In genomic region chr6:35960192-35960591, GRCh38 we compare ENCODE assay signal across 18 cellular contexts.
"Had no signal": no experiment of that assay in that cellular context is flagged by ENCODE, and none has a peak within 500 bp of the region (broad histone marks: within the 10 kb centered on the region; RNA-seq: fewer than 3 reads in every experiment).

No MANE protein-coding gene starts in this region.

- DNase-seq: activated CD4-positive, alpha-beta memory T cell treated with anti-CD3 and anti-CD28 coated beads for 36 hours; activated CD8-positive, alpha-beta memory T cell treated with anti-CD3 and anti-CD28 coated beads, Interleukin-2, amount 10 ng/mL, durations not matched to agents 7 days and 5 days; activated naive CD4-positive, alpha-beta T cell treated with anti-CD3 and anti-CD28 coated beads for 36 hours; activated T-cell treated with anti-CD3 and anti-CD28 coated beads, Interleukin-2, amount 50 U/mL, for 1 hour; body of pancreas; cortex of kidney; effector CD4-positive, alpha-beta T cell; esophagus squamous epithelium; gastrocnemius medialis; heart left ventricle; left cardiac atrium; lower lobe of right lung; midbrain; retina; stimulated activated CD4-positive, alpha-beta T cell treated with anti-CD3 and anti-CD28 coated beads, Interleukin-2, amount 100 ng/mL, for 48 hours; T-cell; T1000 had no signal

- ATAC-seq: activated CD8-positive, alpha-beta memory T cell treated with anti-CD3 and anti-CD28 coated beads, Interleukin-2, amount 10 ng/mL, durations not matched to agents 7 days and 5 days; body of pancreas; gastrocnemius medialis; heart left ventricle; left cardiac atrium; lower lobe of right lung; stimulated activated memory B cell treated with anti-CD40 and anti-IgM and Interleukin-4, amounts not matched to agents 10 μg/mL and 1 μg/mL and 100 μg/mL, for 72 hours; T-cell had no signal
